Comparison of ENCODE assay signal across 8 cellular contexts in the genomic region with DNA sequence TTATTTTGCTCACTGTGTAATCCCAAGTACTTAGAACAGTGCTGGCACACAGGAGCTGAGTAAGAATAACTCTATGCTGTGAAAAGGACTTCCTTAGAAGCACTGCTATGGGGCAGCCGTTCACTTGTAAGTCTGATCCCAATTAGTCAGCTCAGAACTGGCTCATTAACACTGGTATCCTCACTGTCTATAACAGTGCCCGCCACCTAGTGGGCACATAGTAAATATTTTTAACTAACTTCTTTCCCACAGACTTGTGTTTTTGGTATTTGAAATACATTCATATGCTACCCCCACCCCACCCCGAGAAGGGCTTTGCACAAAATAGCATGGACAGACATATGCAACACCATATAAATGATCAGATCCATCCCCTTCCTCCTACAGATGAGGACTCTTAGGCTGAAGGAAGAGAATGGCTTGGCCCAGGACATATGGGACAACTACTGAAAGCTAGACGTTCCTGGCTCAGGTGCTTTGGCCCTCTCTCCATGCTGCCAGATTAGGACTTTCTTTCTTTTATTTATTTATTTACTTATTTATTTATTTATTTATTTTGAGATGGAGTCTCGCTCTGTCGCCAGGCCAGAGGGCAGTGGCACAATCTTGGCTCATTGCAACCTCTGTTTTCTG. TPM values are rescaled to one million over a fixed set of nuclear protein-coding genes. Genes with fewer than 3 reads are reported as not detected.
DNase-seq lines count a peak whose midpoint lies in the region; ATAC-seq, FAIRE-seq and TF ChIP-seq lines count a peak whose summit lies in the region.

No MANE protein-coding gene starts in this region.

- BruUV-seq in PC-9 (replicated peaks; lab: Mats Ljungman, UMichigan) = no TSS peak

- TF ChIP-seq CTCF in PC-9 (conservative IDR thresholded peaks at IDR 0.05) = peak; percentile 81
- peak; percentile 49 to 71 (median 59) for TF ChIP-seq CTCF in heart left ventricle (IDR thresholded peaks at IDR 0.05)
- TF ChIP-seq CTCF in retinal pigment epithelial cell (conservative IDR thresholded peaks at IDR 0.05; ENCODE audit: low read depth, low read length) = peak; percentile 63

- H3K4me1 ChIP-seq in PC-9 (replicated peaks; ENCODE audit: insufficient read depth) = no peaks in the 10 kb centered on the region
- H3K4me1 ChIP-seq in heart left ventricle = peaks cover 0 to 28% (median 0%) of the 10 kb centered on the region in 12 donors

- H3K9me3 ChIP-seq in PC-9 (ENCODE audit: insufficient read depth, low read depth) (no peaks in the 10 kb centered on the region), heart left ventricle (no peaks in the 10 kb centered on the region)

- ATAC-seq in GM21390 (IDR thresholded peaks at IDR 0.05; ENCODE audit: unreplicated experiment) = peak; percentile 25
- peak; percentile 35 to 75 (median 66) for ATAC-seq in heart left ventricle
- ATAC-seq in GM18505 (IDR thresholded peaks at IDR 0.05; ENCODE audit: unreplicated experiment) = no peak

- DNase-seq in DMS114 treated with DMSO at 0.1 percent for 48 hours (lab: John Stamatoyannopoulos, UW; ENCODE audit: unreplicated experiment) (peak; percentile 26), HTR-8/SVneo (ENCODE audit: insufficient read length, low spot score) (peak; percentile 17), PC-9 (peak; percentile 5 to 43), heart left ventricle (peak in 1 of 5 donors; percentile 44), retinal pigment epithelial cell (ENCODE audit: low read depth) (peak; percentile 52)
- DNase-seq in activated naive CD4-positive, alpha-beta T cell treated with anti-CD3 and anti-CD28 coated beads, Interleukin-2, amount 10 ng/mL, durations not matched to agents 7 days and 5 days = peak; percentile 53

- H3K4me3 ChIP-seq in PC-9 = no peak overlapping the region
- no peak overlapping the region for H3K4me3 ChIP-seq in heart left ventricle
- H3K4me3 ChIP-seq in retinal pigment epithelial cell (ENCODE audit: low read length) = no peak overlapping the region

- POLR2A ChIA-PET in PC-9 (lab: Charles Lee; ENCODE audit: unreplicated experiment) = no interaction called here

- H3K27ac Mint-ChIP-seq in activated naive CD4-positive, alpha-beta T cell treated with anti-CD3 and anti-CD28 coated beads, Interleukin-2, amount 10 ng/mL, durations not matched to agents 7 days and 5 days = no peak overlapping the region

- no peak for FAIRE-seq in HTR-8/SVneo (lab: Jason Lieb, UNC)

- no peak overlapping the region for H3K27ac ChIP-seq in PC-9
- peak overlapping the region in 1 of 12 donors; percentile 50 for H3K27ac ChIP-seq in heart left ventricle

- peaks cover 25% of the 10 kb centered on the region for H3K4me1 Mint-ChIP-seq in activated naive CD4-positive, alpha-beta T cell treated with anti-CD3 and anti-CD28 coated beads, Interleukin-2, amount 10 ng/mL, durations not matched to agents 7 days and 5 days

- H3K27me3 Mint-ChIP-seq in activated naive CD4-positive, alpha-beta T cell treated with anti-CD3 and anti-CD28 coated beads, Interleukin-2, amount 10 ng/mL, durations not matched to agents 7 days and 5 days = peaks cover 6% of the 10 kb centered on the region

- H4K20me1 ChIP-seq in PC-9 (ENCODE audit: insufficient read depth) = no peaks in the 10 kb centered on the region

- no peaks in the 10 kb centered on the region for H3K36me3 Mint-ChIP-seq in activated naive CD4-positive, alpha-beta T cell treated with anti-CD3 and anti-CD28 coated beads, Interleukin-2, amount 10 ng/mL, durations not matched to agents 7 days and 5 days

- H3F3A ChIP-seq in PC-9 (ENCODE audit: insufficient read depth, low read depth) = no peaks in the 10 kb centered on the region

- no peak overlapping the region for H3K4me3 Mint-ChIP-seq in activated naive CD4-positive, alpha-beta T cell treated with anti-CD3 and anti-CD28 coated beads, Interleukin-2, amount 10 ng/mL, durations not matched to agents 7 days and 5 days

- H3K4me2 ChIP-seq in PC-9 = no peak overlapping the region

- H3K36me3 ChIP-seq in PC-9 (ENCODE audit: low read depth) (peaks cover 12% of the 10 kb centered on the region), heart left ventricle (peaks cover 0 to 100% (median 64%) of the 10 kb centered on the region in 9 donors)

- H3K9me2 ChIP-seq in PC-9 (ENCODE audit: insufficient read depth) = no peaks in the 10 kb centered on the region

- CTCF ChIA-PET in PC-9 (lab: Charles Lee) = interaction anchor here (0.5 kb wide), 1 partner anchor 74 kb away, joined by 3 read pairs; no protein-coding TSS in a partner anchor
- CTCF ChIA-PET in activated naive CD4-positive, alpha-beta T cell treated with anti-CD3 and anti-CD28 coated beads, Interleukin-2, amount 10 ng/mL, durations not matched to agents 7 days and 5 days (lab: Charles Lee) = interaction anchor here (0.6 to 5.1 kb wide), 20 partner anchors 8 to 281 kb away, joined by 3 to 27 read pairs (median 3); a partner anchor contains a TSS

- intact Hi-C loops in PC-9 (cut with micrococcal nuclease; ENCODE audit: unreplicated experiment) = loop anchor here (10.0 kb wide), 1 partner anchor 1321 kb away; no protein-coding TSS in a partner anchor
- intact Hi-C loops in heart left ventricle (cut with DNase I) = loop anchor here in 4 of 10 donors (2.0 to 10.0 kb wide), 3 partner anchors 131 to 237 kb away; no protein-coding TSS in a partner anchor

- H3K27me3 ChIP-seq in PC-9 (ENCODE audit: insufficient read depth, low read depth) (no peaks in the 10 kb centered on the region), heart left ventricle (no peaks in the 10 kb centered on the region)

- no peaks in the 10 kb centered on the region for H3K79me2 ChIP-seq in PC-9 (ENCODE audit: low read depth)

- TF ChIP-seq POLR2A in heart left ventricle (IDR thresholded peaks at IDR 0.05) = no peak
- TF ChIP-seq POLR2A in GM18505 (IDR thresholded peaks at IDR 0.05; ENCODE audit: borderline replicate concordance, extremely low read depth, insufficient read depth, insufficient read length) = no peak

- 50 to 55% (median 52%) methylated on average over 6 of the region's 6 CpGs for WGBS in heart left ventricle, 4 donors

- H3K9me3 Mint-ChIP-seq in activated naive CD4-positive, alpha-beta T cell treated with anti-CD3 and anti-CD28 coated beads, Interleukin-2, amount 10 ng/mL, durations not matched to agents 7 days and 5 days = no peaks in the 10 kb centered on the region

- H2AFZ ChIP-seq in PC-9 = no peak overlapping the region

RNA-seq across cellular contexts. Expression of a gene that starts 47.1 kb away (rescaled TPM):
- total RNA-seq in PC-9 (2021) (217 and 237 TPM in 2 replicates), heart left ventricle (100 to 1,000 TPM; 269 to 607 (median 383) TPM)
- 100 to 1,000 TPM; 107 to 139 TPM for polyA plus RNA-seq in heart left ventricle
